8 cellular contexts compared by ENCODE assay signal in genomic region chr7:23299770-23300300, GRCh38. TPM values are rescaled to one million over a fixed set of nuclear protein-coding genes. Genes with fewer than 3 reads are reported as not detected.
DNase-seq lines count a peak whose midpoint lies in the region; ATAC-seq and TF ChIP-seq lines count a peak whose summit lies in the region.

No MANE protein-coding gene starts in this region.

- no peak for TF ChIP-seq POLR2A in prostate gland (IDR thresholded peaks at IDR 0.05)

- H3K27me3 ChIP-seq in prostate gland (replicated peaks; ENCODE audit: insufficient read depth) = no peaks in the 10 kb centered on the region

- no peak for TF ChIP-seq CTCF in prostate gland (IDR thresholded peaks at IDR 0.05)

- peak overlapping the region; percentile 90 for H3K9ac ChIP-seq in SK-N-MC (ENCODE audit: insufficient read length)

- peak overlapping the region; percentile 92 for H3K4me3 ChIP-seq in SK-N-MC
- peak overlapping the region; percentile 76 to 79 for H3K4me3 ChIP-seq in prostate gland

- H3K9me3 ChIP-seq in SK-N-MC (ENCODE audit: low read depth, low read length) (no peaks in the 10 kb centered on the region), prostate gland (no peaks in the 10 kb centered on the region)

- 9% methylated on average over 12 of the region's 12 CpGs for whole genome bisulfite sequencing in prostate gland

- peak overlapping the region; percentile 8; the same call in 1 of the 2 replicates for H3K27ac ChIP-seq in SK-N-MC
- peak overlapping the region; percentile 63 to 66 for H3K27ac ChIP-seq in prostate gland

- peak; percentile 33 for DNase-seq in stimulated activated CD4-positive, alpha-beta T cell treated with anti-CD3 and anti-CD28 coated beads, Interleukin-15, amount 100 ng/mL, for 24 hours
- DNase-seq in stimulated activated CD4-positive, alpha-beta T cell treated with anti-CD3 and anti-CD28 coated beads, Interleukin-12 subunit alpha, Interleukin-12 subunit beta, amount 100 ng/mL, for 4 hours = no peak
- DNase-seq in SK-N-MC (ENCODE audit: low read depth, low spot score) (no peak), fibroblast of gingiva (ENCODE audit: low read depth) (peak; percentile 12), prostate gland (ENCODE audit: low spot score) (no peak), NCI-H510A treated with DMSO at 0.1 percent for 48 hours (lab: John Stamatoyannopoulos, UW) (no peak)
- DNase-seq in activated CD4-positive, CD25-positive, alpha-beta regulatory T cell (lab: John Stamatoyannopoulos, UW) = no peak

- H3K4me1 ChIP-seq in prostate gland (replicated peaks) = no peaks in the 10 kb centered on the region

- intact Hi-C loops in prostate gland (cut with DNase I) = no loop called here

- ATAC-seq in HG03196 (IDR thresholded peaks at IDR 0.05; ENCODE audit: unreplicated experiment) = no peak

- H3K36me3 ChIP-seq in SK-N-MC (ENCODE audit: insufficient read depth, low read length) (peaks cover 38% of the 10 kb centered on the region), prostate gland (no peaks in the 10 kb centered on the region)

RNA-seq across cellular contexts. Expression of gene MALSU1, which starts 0.7 kb away (rescaled TPM):
- total RNA-seq in prostate gland = 10 to 100 TPM; 52.1 to 55.5 TPM

RNA-seq across cellular contexts. Expression of gene GPNMB, which starts 53.3 kb away (rescaled TPM):
- 10 to 100 TPM in 1 of 2 donors, 1 to 10 TPM in 1; 10.0 to 49.9 TPM for total RNA-seq in prostate gland

Comparison
In these comparisons a context has a peak if more than half of its experiments do, and no peak if none do; other contexts are left out.
1. DNase-seq: peak in stimulated activated CD4-positive, alpha-beta T cell treated with anti-CD3 and anti-CD28 coated beads, Interleukin-15, amount 100 ng/mL, for 24 hours (single experiment) and fibroblast of gingiva (single experiment); none in stimulated activated CD4-positive, alpha-beta T cell treated with anti-CD3 and anti-CD28 coated beads, Interleukin-12 subunit alpha, Interleukin-12 subunit beta, amount 100 ng/mL, for 4 hours (single experiment), SK-N-MC (single experiment), prostate gland (single experiment), NCI-H510A treated with DMSO at 0.1 percent for 48 hours (single experiment) and activated CD4-positive, CD25-positive, alpha-beta regulatory T cell (0 of 4).